8 cellular contexts compared by ENCODE assay signal in genomic region chr2:233396736-233397665, GRCh38. TPM values are rescaled to one million over a fixed set of nuclear protein-coding genes. Genes with fewer than 3 reads are reported as not detected.
DNase-seq lines count a peak whose midpoint lies in the region; ATAC-seq, FAIRE-seq and TF ChIP-seq lines count a peak whose summit lies in the region.
"Not testable (repeated sequence)": the region's sequence is repeated elsewhere in the genome, so short reads cannot be mapped to it uniquely, and the experiment has no call there.

No MANE protein-coding gene starts in this region.

- not testable (repeated sequence) for H3K36me3 ChIP-seq in CD4-positive, CD25-positive, alpha-beta regulatory T cell (ENCODE audit: control insufficient read depth, insufficient read depth, low read length)
- peaks cover 6 to 32% of the 10 kb centered on the region in 2 experiments for H3K36me3 ChIP-seq in HepG2 (replicated peaks in 1 of 2; ENCODE audit: control insufficient read depth in 1 of 2, insufficient read depth in 2 of 2, low read length in 2 of 2)

- not testable (repeated sequence) for TF ChIP-seq CTCF in coronary artery (IDR thresholded peaks at IDR 0.05); HepG2 (CRISPR knock-in tag; IDR thresholded peaks at IDR 0.05)

- FAIRE-seq in HepG2 (lab: Jason Lieb, UNC), result not testable (repeated sequence)

- not testable (repeated sequence) for H3K27me3 Mint-ChIP-seq in CD4-positive, CD25-positive, alpha-beta regulatory T cell; T-helper 17 cell; activated CD8-positive, alpha-beta T cell treated with anti-CD3 and anti-CD28 coated beads, Interleukin-2, amount 10 ng/mL, durations not matched to agents 7 days and 5 days (ENCODE audit: low read depth); activated naive CD4-positive, alpha-beta T cell treated with anti-CD3 and anti-CD28 coated beads, Interleukin-2, amount 10 ng/mL, durations not matched to agents 7 days and 5 days; natural killer cell treated with Interleukin-12 subunit alpha and Interleukin-12 subunit beta and Interleukin-15 and Interleukin-18, amount 100 ng/mL, for 72 hours; stimulated activated memory B cell treated with anti-CD40 and anti-IgM and Interleukin-4, amounts not matched to agents 10 μg/mL and 1 μg/mL and 100 μg/mL, for 72 hours

- not testable (repeated sequence) for H3K9me3 Mint-ChIP-seq in CD4-positive, CD25-positive, alpha-beta regulatory T cell; activated CD8-positive, alpha-beta T cell treated with anti-CD3 and anti-CD28 coated beads, Interleukin-2, amount 10 ng/mL, durations not matched to agents 7 days and 5 days (ENCODE audit: insufficient read depth); activated naive CD4-positive, alpha-beta T cell treated with anti-CD3 and anti-CD28 coated beads, Interleukin-2, amount 10 ng/mL, durations not matched to agents 7 days and 5 days; natural killer cell treated with Interleukin-12 subunit alpha and Interleukin-12 subunit beta and Interleukin-15 and Interleukin-18, amount 100 ng/mL, for 72 hours; stimulated activated memory B cell treated with anti-CD40 and anti-IgM and Interleukin-4, amounts not matched to agents 10 μg/mL and 1 μg/mL and 100 μg/mL, for 72 hours

- POLR2A ChIA-PET in activated CD8-positive, alpha-beta T cell treated with anti-CD3 and anti-CD28 coated beads, Interleukin-2, amount 10 ng/mL, durations not matched to agents 7 days and 5 days (lab: Charles Lee); HepG2 (lab: Yijun Ruan, JAX): not testable (repeated sequence)

- in situ Hi-C loops in HepG2 (cut with HindIII; ENCODE audit: extremely low pct_ligation_motif_present, low pct_unique_long_range_greater_than_20kb), result not testable (repeated sequence)

- H3K4me3 ChIP-seq in CD4-positive, CD25-positive, alpha-beta regulatory T cell (ENCODE audit: low read depth, low read length); coronary artery; HepG2 (replicated peaks in 1 of 3; ENCODE audit: insufficient read depth in 1 of 3, low read depth in 2 of 3, low read length in 3 of 3): not testable (repeated sequence)

- peak overlapping the region in 1 of 4 donors; percentile 46 for H3K4me3 Mint-ChIP-seq in CD4-positive, CD25-positive, alpha-beta regulatory T cell
- not testable (repeated sequence) for H3K4me3 Mint-ChIP-seq in T-helper 17 cell; activated CD8-positive, alpha-beta T cell treated with anti-CD3 and anti-CD28 coated beads, Interleukin-2, amount 10 ng/mL, durations not matched to agents 7 days and 5 days; activated naive CD4-positive, alpha-beta T cell treated with anti-CD3 and anti-CD28 coated beads, Interleukin-2, amount 10 ng/mL, durations not matched to agents 7 days and 5 days; natural killer cell treated with Interleukin-12 subunit alpha and Interleukin-12 subunit beta and Interleukin-15 and Interleukin-18, amount 100 ng/mL, for 72 hours; stimulated activated memory B cell treated with anti-CD40 and anti-IgM and Interleukin-4, amounts not matched to agents 10 μg/mL and 1 μg/mL and 100 μg/mL, for 72 hours

- H4K20me1 ChIP-seq in HepG2 (ENCODE audit: insufficient read depth, low read length), result not testable (repeated sequence)

- 94% methylated on average over 12 of the region's 12 CpGs for WGBS in HepG2 (ENCODE audit: low lambda C conversion rate)

- peaks cover 0 to 50% (median 20%) of the 10 kb centered on the region in 4 donors for H3K4me1 Mint-ChIP-seq in CD4-positive, CD25-positive, alpha-beta regulatory T cell
- peaks cover 32% of the 10 kb centered on the region for H3K4me1 Mint-ChIP-seq in T-helper 17 cell
- H3K4me1 Mint-ChIP-seq in activated CD8-positive, alpha-beta T cell treated with anti-CD3 and anti-CD28 coated beads, Interleukin-2, amount 10 ng/mL, durations not matched to agents 7 days and 5 days (ENCODE audit: low read depth), result peaks cover 64% of the 10 kb centered on the region
- H3K4me1 Mint-ChIP-seq in activated naive CD4-positive, alpha-beta T cell treated with anti-CD3 and anti-CD28 coated beads, Interleukin-2, amount 10 ng/mL, durations not matched to agents 7 days and 5 days, result peaks cover 61% of the 10 kb centered on the region
- peaks cover 48 to 51% of the 10 kb centered on the region in 2 donors for H3K4me1 Mint-ChIP-seq in natural killer cell treated with Interleukin-12 subunit alpha and Interleukin-12 subunit beta and Interleukin-15 and Interleukin-18, amount 100 ng/mL, for 72 hours (ENCODE audit: low read depth in 2 of 2)
- H3K4me1 Mint-ChIP-seq in stimulated activated memory B cell treated with anti-CD40 and anti-IgM and Interleukin-4, amounts not matched to agents 10 μg/mL and 1 μg/mL and 100 μg/mL, for 72 hours, result peaks cover 30% of the 10 kb centered on the region

- not testable (repeated sequence) for H3K9me3 ChIP-seq in CD4-positive, CD25-positive, alpha-beta regulatory T cell (ENCODE audit: control insufficient read depth in 2 of 2, low read length in 2 of 2); T-helper 17 cell (ENCODE audit: control insufficient read depth, low read length, poor library complexity, severe bottlenecking); HepG2 (ENCODE audit: low read length)

- H3K4me1 ChIP-seq in CD4-positive, CD25-positive, alpha-beta regulatory T cell (ENCODE audit: control insufficient read depth, insufficient read depth, low read length, poor library complexity, severe bottlenecking), result peaks cover 17% of the 10 kb centered on the region
- not testable (repeated sequence) for H3K4me1 ChIP-seq in HepG2 (ENCODE audit: insufficient read depth, low read length)

- H3K27ac Mint-ChIP-seq in CD4-positive, CD25-positive, alpha-beta regulatory T cell, result peak overlapping the region in 2 of 3 donors; percentile 89 to 90
- peak overlapping the region; percentile 83 for H3K27ac Mint-ChIP-seq in T-helper 17 cell
- peak overlapping the region; percentile 74 for H3K27ac Mint-ChIP-seq in activated CD8-positive, alpha-beta T cell treated with anti-CD3 and anti-CD28 coated beads, Interleukin-2, amount 10 ng/mL, durations not matched to agents 7 days and 5 days
- H3K27ac Mint-ChIP-seq in activated naive CD4-positive, alpha-beta T cell treated with anti-CD3 and anti-CD28 coated beads, Interleukin-2, amount 10 ng/mL, durations not matched to agents 7 days and 5 days, result peak overlapping the region; percentile 50
- peak overlapping the region; percentile 61 to 83 for H3K27ac Mint-ChIP-seq in natural killer cell treated with Interleukin-12 subunit alpha and Interleukin-12 subunit beta and Interleukin-15 and Interleukin-18, amount 100 ng/mL, for 72 hours
- peak overlapping the region; percentile 75 for H3K27ac Mint-ChIP-seq in stimulated activated memory B cell treated with anti-CD40 and anti-IgM and Interleukin-4, amounts not matched to agents 10 μg/mL and 1 μg/mL and 100 μg/mL, for 72 hours

- H3K27me3 ChIP-seq in CD4-positive, CD25-positive, alpha-beta regulatory T cell (ENCODE audit: control insufficient read depth, insufficient read depth, low read length); HepG2 (ENCODE audit: control insufficient read depth in 1 of 2, insufficient read depth in 2 of 2, low read length in 2 of 2): not testable (repeated sequence)

- not testable (repeated sequence) for H3K4me2 ChIP-seq in HepG2 (ENCODE audit: low read depth, low read length)

- not testable (repeated sequence) for H3K27ac ChIP-seq in CD4-positive, CD25-positive, alpha-beta regulatory T cell (ENCODE audit: insufficient read depth, low read length, poor library complexity, severe bottlenecking); coronary artery; HepG2 (ENCODE audit: extremely low read length, insufficient read depth, low read length)

- DNase-seq in CD4-positive, CD25-positive, alpha-beta regulatory T cell; T-helper 17 cell; activated CD8-positive, alpha-beta T cell treated with anti-CD3 and anti-CD28 coated beads, Interleukin-2, amount 10 ng/mL, durations not matched to agents 7 days and 5 days; activated naive CD4-positive, alpha-beta T cell treated with anti-CD3 and anti-CD28 coated beads, Interleukin-2, amount 10 ng/mL, durations not matched to agents 7 days and 5 days; HepG2 (ENCODE audit: low spot score); natural killer cell treated with Interleukin-12 subunit alpha and Interleukin-12 subunit beta and Interleukin-15 and Interleukin-18, amount 100 ng/mL, for 72 hours (ENCODE audit: low spot score): not testable (repeated sequence)
- DNase-seq in coronary artery (ENCODE audit: low spot score), result peak; percentile 53

- not testable (repeated sequence) for H3K79me2 ChIP-seq in HepG2 (ENCODE audit: insufficient read depth, low read length)

- not testable (repeated sequence) for BruUV-seq in HepG2 (replicated peaks; lab: Mats Ljungman, UMichigan)

- not testable (repeated sequence) for H2AFZ ChIP-seq in HepG2 (ENCODE audit: low read length)

- intact Hi-C loops in HepG2 (cut with micrococcal nuclease; ENCODE audit: unreplicated experiment), result loop anchor here (5.0 kb wide), 1 partner anchor 740 kb away; no protein-coding TSS in a partner anchor

- CTCF ChIA-PET in activated CD8-positive, alpha-beta T cell treated with anti-CD3 and anti-CD28 coated beads, Interleukin-2, amount 10 ng/mL, durations not matched to agents 7 days and 5 days (lab: Charles Lee), result interaction anchor here (0.9 to 1.4 kb wide), 4 partner anchors 13 to 51 kb away, joined by 3 to 5 read pairs (median 3); no protein-coding TSS in a partner anchor
- CTCF ChIA-PET in activated naive CD4-positive, alpha-beta T cell treated with anti-CD3 and anti-CD28 coated beads, Interleukin-2, amount 10 ng/mL, durations not matched to agents 7 days and 5 days (lab: Charles Lee); HepG2 (lab: Yijun Ruan, JAX; ENCODE audit: low intra/inter-chr PET ratio, low total read pairs): not testable (repeated sequence)

- not testable (repeated sequence) for ATAC-seq in CD4-positive, CD25-positive, alpha-beta regulatory T cell (ENCODE audit: low read depth in 2 of 2); T-helper 17 cell; activated CD8-positive, alpha-beta T cell treated with anti-CD3 and anti-CD28 coated beads, Interleukin-2, amount 10 ng/mL, durations not matched to agents 7 days and 5 days; natural killer cell treated with Interleukin-12 subunit alpha and Interleukin-12 subunit beta and Interleukin-15 and Interleukin-18, amount 100 ng/mL, for 72 hours; stimulated activated memory B cell treated with anti-CD40 and anti-IgM and Interleukin-4, amounts not matched to agents 10 μg/mL and 1 μg/mL and 100 μg/mL, for 72 hours
- peak; percentile 19 for ATAC-seq in HepG2

- TF ChIP-seq EP300 in HepG2 (IDR thresholded peaks at IDR 0.05; ENCODE audit: low read depth in 2 of 2, low read length in 2 of 2); HepG2 (CRISPR knock-in tag; IDR thresholded peaks at IDR 0.05; ENCODE audit: borderline replicate concordance): not testable (repeated sequence)

- not testable (repeated sequence) for TF ChIP-seq RAD21 in HepG2 (CRISPR knock-in tag; IDR thresholded peaks at IDR 0.05)

- not testable (repeated sequence) for TF ChIP-seq POLR2A in HepG2 (IDR thresholded peaks at IDR 0.05; ENCODE audit: insufficient read depth in 1 of 2, low read depth in 2 of 2, low read length in 2 of 2)

- H3K9ac ChIP-seq in HepG2 (ENCODE audit: insufficient read depth, low read depth, low read length), result not testable (repeated sequence)

- peaks cover 28% of the 10 kb centered on the region for H3K36me3 Mint-ChIP-seq in CD4-positive, CD25-positive, alpha-beta regulatory T cell
- not testable (repeated sequence) for H3K36me3 Mint-ChIP-seq in T-helper 17 cell (ENCODE audit: low read depth); natural killer cell treated with Interleukin-12 subunit alpha and Interleukin-12 subunit beta and Interleukin-15 and Interleukin-18, amount 100 ng/mL, for 72 hours
- peaks cover 49% of the 10 kb centered on the region for H3K36me3 Mint-ChIP-seq in activated CD8-positive, alpha-beta T cell treated with anti-CD3 and anti-CD28 coated beads, Interleukin-2, amount 10 ng/mL, durations not matched to agents 7 days and 5 days (ENCODE audit: low read depth)
- H3K36me3 Mint-ChIP-seq in activated naive CD4-positive, alpha-beta T cell treated with anti-CD3 and anti-CD28 coated beads, Interleukin-2, amount 10 ng/mL, durations not matched to agents 7 days and 5 days, result peaks cover 45% of the 10 kb centered on the region
- H3K36me3 Mint-ChIP-seq in stimulated activated memory B cell treated with anti-CD40 and anti-IgM and Interleukin-4, amounts not matched to agents 10 μg/mL and 1 μg/mL and 100 μg/mL, for 72 hours, result peaks cover 53% of the 10 kb centered on the region

RNA-seq across cellular contexts. Expression of gene DGKD, which starts 42.7 kb away (rescaled TPM):
- 161 TPM for total RNA-seq in CD4-positive, CD25-positive, alpha-beta regulatory T cell
- 10 to 100 TPM; 11.3 to 12.7 (median 11.4) TPM for polyA plus RNA-seq in CD4-positive, CD25-positive, alpha-beta regulatory T cell
- total RNA-seq in T-helper 17 cell (100 to 1,000 TPM; 148 to 170 TPM), HepG2 (2016; rRNA removed; fragmentation: Illumina TruSeq; extraction: Trizol) (20.6 and 24.5 TPM in 2 replicates)
- 10 to 100 TPM; 92.1 to 94.2 TPM for total RNA-seq in activated CD8-positive, alpha-beta T cell treated with anti-CD3 and anti-CD28 coated beads, Interleukin-2, amount 10 ng/mL, durations not matched to agents 7 days and 5 days
- 14.8 and 17.4 TPM in 2 replicates for total RNA-seq in HepG2 (2016; cell fraction: cytosol; rRNA removed; fragmentation: Illumina TruSeq; extraction: Trizol; ENCODE audit: low read depth)
- 16.3 and 24.8 TPM in 2 replicates for total RNA-seq in HepG2 (2016; cell fraction: insoluble cytoplasmic fraction; rRNA removed; fragmentation: Illumina TruSeq; extraction: Trizol)
- 17.6 and 18.2 TPM in 2 replicates for total RNA-seq in HepG2 (2016; cell fraction: membrane; rRNA removed; fragmentation: Illumina TruSeq; extraction: Trizol)
- total RNA-seq in HepG2 (2016; cell fraction: nucleus; rRNA removed; fragmentation: Illumina TruSeq; extraction: Trizol), result 42.7 and 44.6 TPM in 2 replicates
- polyA plus RNA-seq in HepG2 (2011; rRNA removed), result 33.2 and 40.3 TPM in 2 replicates
- 13.1 and 13.6 TPM in 2 replicates for polyA plus RNA-seq in HepG2 (2011; cell fraction: cytosol; rRNA removed)
- 303 and 327 TPM in 2 replicates for polyA plus RNA-seq in HepG2 (2011; cell fraction: nucleus; rRNA removed)
- 46.9 and 49.5 TPM in 2 replicates for polyA plus RNA-seq in HepG2 (2012)
- 5.9 and 7.2 TPM in 2 replicates for polyA plus RNA-seq in HepG2 (2016; cell fraction: cytosol; fragmentation: Illumina TruSeq; extraction: Trizol; ENCODE audit: low read depth)
- 8.2 and 10.8 TPM in 2 replicates for polyA plus RNA-seq in HepG2 (2016; cell fraction: insoluble cytoplasmic fraction; fragmentation: Illumina TruSeq; extraction: Trizol; ENCODE audit: low read depth)
- 5.2 and 5.9 TPM in 2 replicates for polyA plus RNA-seq in HepG2 (2016; cell fraction: membrane; fragmentation: Illumina TruSeq; extraction: Trizol; ENCODE audit: low read depth)
- polyA plus RNA-seq in HepG2 (2016; cell fraction: nucleus; fragmentation: Illumina TruSeq; extraction: Trizol; ENCODE audit: insufficient read depth, low read depth), result 119 and 132 TPM in 2 replicates
- polyA minus RNA-seq in HepG2 (2011; rRNA and poly(A)+ RNA removed; ENCODE audit: low replicate concordance), result 44.8 and 91.4 TPM in 2 replicates
- 13.3 and 16.4 TPM in 2 replicates for polyA minus RNA-seq in HepG2 (2011; cell fraction: cytosol; rRNA and poly(A)+ RNA removed)
- 54.7 and 79.4 TPM in 2 replicates for polyA minus RNA-seq in HepG2 (2011; cell fraction: nucleus; rRNA and poly(A)+ RNA removed)
- 100 to 1,000 TPM in 1 of 2 donors, 10 to 100 TPM in 1; 82.4 to 124 TPM for total RNA-seq in natural killer cell treated with Interleukin-12 subunit alpha and Interleukin-12 subunit beta and Interleukin-15 and Interleukin-18, amount 100 ng/mL, for 72 hours
